Comparison of ENCODE assay signal across 14 cellular contexts in the genomic region with DNA sequence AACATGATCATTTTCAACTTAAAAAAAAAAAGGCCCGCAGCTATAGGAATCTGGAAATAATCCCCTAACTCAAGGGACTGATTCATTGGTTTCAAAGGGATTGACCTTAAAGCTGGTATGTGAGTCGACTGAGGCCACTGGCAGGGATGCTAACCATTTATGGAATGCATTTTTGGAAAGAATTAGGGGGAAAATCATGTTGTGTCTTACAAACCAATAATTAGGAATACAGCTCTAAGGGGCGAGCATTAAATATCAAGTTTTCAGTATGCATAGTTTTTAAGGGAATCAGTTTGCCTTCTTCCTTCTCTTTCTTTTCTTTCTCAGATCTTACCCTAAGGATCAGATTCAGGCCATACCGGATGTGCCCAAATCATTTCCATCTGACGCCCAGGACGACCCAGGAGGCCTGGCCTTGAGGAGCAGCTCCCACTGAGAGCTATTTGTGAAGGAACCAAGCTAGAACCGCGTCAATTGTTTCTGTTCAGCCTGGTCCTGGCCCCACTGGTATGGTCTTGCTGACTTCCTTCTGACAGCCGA. TPM values are rescaled to one million over a fixed set of nuclear protein-coding genes. Genes with fewer than 3 reads are reported as not detected.
DNase-seq lines count a peak whose midpoint lies in the region; TF ChIP-seq lines count a peak whose summit lies in the region.
"Had no signal": no experiment of that assay in that cellular context is flagged by ENCODE, and none has a peak within 500 bp of the region (broad histone marks: within the 10 kb centered on the region; RNA-seq: fewer than 3 reads in every experiment).

No MANE protein-coding gene starts in this region.

- H3K27me3 Mint-ChIP-seq in endodermal cell (ENCODE audit: insufficient read depth): peaks cover 2% of the 10 kb centered on the region

- TF ChIP-seq CTCF in AG04449 (IDR thresholded peaks at IDR 0.05; ENCODE audit: insufficient read depth, low read length, missing control alignments) (no peak), parathyroid adenoma (IDR thresholded peaks at IDR 0.05) (no peak), endodermal cell (conservative IDR thresholded peaks at IDR 0.05) (no peak)

- no peak overlapping the region for H3K4me2 ChIP-seq in parathyroid adenoma (ENCODE audit: low read length)
- H3K4me2 ChIP-seq: A549 had no signal

- no peak overlapping the region for H2AFZ ChIP-seq in parathyroid adenoma

- no peaks in the 10 kb centered on the region for H3K36me3 Mint-ChIP-seq in endodermal cell (ENCODE audit: low read depth)
- H3K36me3 Mint-ChIP-seq: memory B cell had no signal

- H3K4me1 ChIP-seq in parathyroid adenoma (peaks cover 19% of the 10 kb centered on the region), endodermal cell (ENCODE audit: control insufficient read depth, insufficient read depth, low read length) (no peaks in the 10 kb centered on the region)
- H3K4me1 ChIP-seq: A549 had no signal

- H3K36me3 ChIP-seq in parathyroid adenoma (ENCODE audit: control insufficient read depth, insufficient read depth, low read length): no peaks in the 10 kb centered on the region
- H3K36me3 ChIP-seq in endodermal cell (ENCODE audit: control insufficient read depth, insufficient read depth, low read length): no peaks in the 10 kb centered on the region

- H3K4me3 Mint-ChIP-seq in endodermal cell: no peak overlapping the region
- H3K4me3 Mint-ChIP-seq: memory B cell had no signal

- H3K27me3 ChIP-seq in parathyroid adenoma (ENCODE audit: control insufficient read depth, insufficient read depth, low read length): no peaks in the 10 kb centered on the region
- H3K27me3 ChIP-seq in endodermal cell (ENCODE audit: control insufficient read depth, insufficient read depth, low read length, poor library complexity, severe bottlenecking): no peaks in the 10 kb centered on the region
- H3K27me3 ChIP-seq: testis had no signal

- 77% methylated on average over 8 to 9 of the region's 9 CpGs for WGBS in endodermal cell (ENCODE audit: insufficient coverage in 1 of 2, insufficient read length in 1 of 2), 2 experiments

- no peaks in the 10 kb centered on the region for H3K9me3 Mint-ChIP-seq in endodermal cell
- H3K9me3 Mint-ChIP-seq: memory B cell had no signal

- CTCF ChIA-PET in AG04449 (lab: Yijun Ruan, JAX): interaction anchor here (0.8 to 10.8 kb wide), 7 partner anchors 8 to 73 kb away, joined by 3 to 164 read pairs (median 4); no protein-coding TSS in a partner anchor

- no peaks in the 10 kb centered on the region for H3K4me1 Mint-ChIP-seq in endodermal cell
- H3K4me1 Mint-ChIP-seq: memory B cell had no signal

- POLR2A ChIA-PET in AG04449 (lab: Yijun Ruan, JAX): interaction anchor here (0.6 to 2.8 kb wide), 12 partner anchors 13 to 225 kb away, joined by 3 to 26 read pairs (median 4); a partner anchor contains a TSS

- H3K79me2 ChIP-seq in parathyroid adenoma: no peaks in the 10 kb centered on the region

- H3K4me3 ChIP-seq in AG04449 (ENCODE audit: low read depth, low read length): no peak overlapping the region
- no peak overlapping the region for H3K4me3 ChIP-seq in parathyroid adenoma (ENCODE audit: low read depth, low read length)
- H3K4me3 ChIP-seq in endodermal cell (ENCODE audit: low read length): no peak overlapping the region
- H3K4me3 ChIP-seq: A549, psoas muscle, testis had no signal

- H3K9me3 ChIP-seq in parathyroid adenoma (ENCODE audit: control insufficient read depth, low read length): no peaks in the 10 kb centered on the region
- H3K9me3 ChIP-seq in endodermal cell (ENCODE audit: control insufficient read depth, low read length): no peaks in the 10 kb centered on the region
- H3K9me3 ChIP-seq: A549, psoas muscle, testis had no signal

- no peak overlapping the region for H3K27ac Mint-ChIP-seq in endodermal cell
- H3K27ac Mint-ChIP-seq: memory B cell had no signal

- peak overlapping the region; percentile 49 for H3K27ac ChIP-seq in parathyroid adenoma
- no peak overlapping the region for H3K27ac ChIP-seq in endodermal cell (ENCODE audit: low read depth, low read length)
- H3K27ac ChIP-seq: A549, psoas muscle had no signal

- DNase-seq in AG04449 (ENCODE audit: low read depth, low spot score) (peak; percentile 73), RPMI7951 (ENCODE audit: low read depth) (peak; percentile 85), fibroblast of gingiva (ENCODE audit: low read depth) (peak; percentile 99), GM19240 (ENCODE audit: insufficient read length, low spot score) (no peak), endodermal cell (no peak), NCI-H1048 (lab: John Stamatoyannopoulos, UW) (no peak), cortex of kidney (lab: John Stamatoyannopoulos, UW) (no peak)
- DNase-seq: DND-41, psoas muscle, T1000, testis had no signal

- H3K9ac ChIP-seq in parathyroid adenoma: no peak overlapping the region
- no peak overlapping the region for H3K9ac ChIP-seq in endodermal cell (ENCODE audit: extremely low read depth, low read length, poor library complexity, severe bottlenecking)

RNA-seq across cellular contexts. Expression of a gene that starts 48.7 kb away (rescaled TPM):
- 36.3 and 44.5 TPM in 2 replicates for total RNA-seq in RPMI7951 (2014; rRNA removed; shearing (Covaris generic))
- total RNA-seq in endodermal cell: 10 to 100 TPM; 11.1 to 16.1 TPM
- polyA plus RNA-seq in endodermal cell (2013, experiment 1 of 2): 26.7 TPM
- polyA plus RNA-seq in endodermal cell (2013, experiment 2 of 2): 22.1 TPM

Comparison
In these comparisons a context has a peak if more than half of its experiments do, and no peak if none do; other contexts are left out.
1. DNase-seq: peak in AG04449 (single experiment), RPMI7951 (single experiment) and fibroblast of gingiva (single experiment); none in GM19240 (single experiment), endodermal cell (single experiment), NCI-H1048 (single experiment) and cortex of kidney (single experiment).